8 cellular contexts compared by ENCODE assay signal in genomic region chr6:104860221-104860620, GRCh38. TPM values are rescaled to one million over a fixed set of nuclear protein-coding genes. Genes with fewer than 3 reads are reported as not detected.
DNase-seq lines count a peak whose midpoint lies in the region; ATAC-seq and TF ChIP-seq lines count a peak whose summit lies in the region.

No MANE protein-coding gene starts in this region.

- H3K4me3 Mint-ChIP-seq in T-cell: peak overlapping the region; percentile 87 to 94 (median 93)

- H3K27me3 Mint-ChIP-seq in T-cell: peaks cover 0 to 18% of the 10 kb centered on the region in 2 donors

- peak overlapping the region; percentile 27 to 39 for H3K27ac Mint-ChIP-seq in T-cell

- no peaks in the 10 kb centered on the region for H3K9me3 ChIP-seq in skeletal muscle satellite cell (replicated peaks; ENCODE audit: low read length)

- H3K4me3 ChIP-seq in H7 (ENCODE audit: insufficient read depth, low read depth, low read length) (peak overlapping the region; percentile 95), fibroblast of pulmonary artery (replicated peaks; ENCODE audit: low read depth, low read length) (peak overlapping the region; percentile 92), skeletal muscle satellite cell (ENCODE audit: low read length) (peak overlapping the region; percentile 99)

- H3K36me3 ChIP-seq in H7 (replicated peaks; ENCODE audit: control insufficient read depth, insufficient read depth, low read length) (no peaks in the 10 kb centered on the region), skeletal muscle satellite cell (ENCODE audit: insufficient read depth, low read length) (no peaks in the 10 kb centered on the region)

- H3K4me1 ChIP-seq in skeletal muscle satellite cell (ENCODE audit: control insufficient read depth, insufficient read depth, low read length): peaks cover 9% of the 10 kb centered on the region

- no peak for TF ChIP-seq CTCF in fibroblast of pulmonary artery (IDR thresholded peaks at IDR 0.05; ENCODE audit: low read length, missing control alignments)

- POLR2A ChIA-PET in T-cell (lab: Charles Lee): no interaction called here

- no peaks in the 10 kb centered on the region for H3K9me3 Mint-ChIP-seq in T-cell

- H3K36me3 Mint-ChIP-seq in T-cell: no peaks in the 10 kb centered on the region

- H3K9ac ChIP-seq in skeletal muscle satellite cell (ENCODE audit: low read depth, low read length): peak overlapping the region; percentile 89

- H3K27me3 ChIP-seq in H7 (ENCODE audit: control insufficient read depth, insufficient read depth, low read length): no peaks in the 10 kb centered on the region
- no peaks in the 10 kb centered on the region for H3K27me3 ChIP-seq in skeletal muscle satellite cell (ENCODE audit: control insufficient read depth, insufficient read depth, low read length)

- ATAC-seq in T-cell (replicated peaks in 1 of 4) (no peak), GM21367 (IDR thresholded peaks at IDR 0.05; ENCODE audit: unreplicated experiment) (no peak), GM18498 (IDR thresholded peaks at IDR 0.05; ENCODE audit: unreplicated experiment) (no peak)

- H3K4me1 Mint-ChIP-seq in T-cell: peaks cover 18 to 21% (median 18%) of the 10 kb centered on the region in 3 donors

- DNase-seq in H7: no peak
- DNase-seq in T-cell: no peak
- DNase-seq in fibroblast of pulmonary artery (ENCODE audit: low read depth): no peak
- DNase-seq in dermis blood vessel endothelial cell: no peak
- no peak for DNase-seq in central memory CD4-positive, alpha-beta T cell

- H3K4me2 ChIP-seq in skeletal muscle satellite cell (ENCODE audit: low read length): peak overlapping the region; percentile 78

- CTCF ChIA-PET in T-cell (lab: Charles Lee): interaction anchor here (0.6 to 1.5 kb wide), 3 partner anchors 70 to 87 kb away, joined by 3 to 6 read pairs (median 3); no protein-coding TSS in a partner anchor

RNA-seq across cellular contexts. Expression of gene HACE1, which starts 0.5 kb away (rescaled TPM):
- total RNA-seq in H7 (2014; rRNA removed; shearing (Covaris generic)): 12.7 and 20.1 TPM in 2 replicates
- total RNA-seq in T-cell: 10 to 100 TPM; 11.2 to 12.8 (median 12.5) TPM
- 7.6 and 10.9 TPM in 2 replicates for total RNA-seq in skeletal muscle satellite cell (2012; rRNA removed)
- 19.8 and 23.3 TPM in 2 replicates for total RNA-seq in dermis blood vessel endothelial cell
